8 cellular contexts compared by ENCODE assay signal in the genomic region with DNA sequence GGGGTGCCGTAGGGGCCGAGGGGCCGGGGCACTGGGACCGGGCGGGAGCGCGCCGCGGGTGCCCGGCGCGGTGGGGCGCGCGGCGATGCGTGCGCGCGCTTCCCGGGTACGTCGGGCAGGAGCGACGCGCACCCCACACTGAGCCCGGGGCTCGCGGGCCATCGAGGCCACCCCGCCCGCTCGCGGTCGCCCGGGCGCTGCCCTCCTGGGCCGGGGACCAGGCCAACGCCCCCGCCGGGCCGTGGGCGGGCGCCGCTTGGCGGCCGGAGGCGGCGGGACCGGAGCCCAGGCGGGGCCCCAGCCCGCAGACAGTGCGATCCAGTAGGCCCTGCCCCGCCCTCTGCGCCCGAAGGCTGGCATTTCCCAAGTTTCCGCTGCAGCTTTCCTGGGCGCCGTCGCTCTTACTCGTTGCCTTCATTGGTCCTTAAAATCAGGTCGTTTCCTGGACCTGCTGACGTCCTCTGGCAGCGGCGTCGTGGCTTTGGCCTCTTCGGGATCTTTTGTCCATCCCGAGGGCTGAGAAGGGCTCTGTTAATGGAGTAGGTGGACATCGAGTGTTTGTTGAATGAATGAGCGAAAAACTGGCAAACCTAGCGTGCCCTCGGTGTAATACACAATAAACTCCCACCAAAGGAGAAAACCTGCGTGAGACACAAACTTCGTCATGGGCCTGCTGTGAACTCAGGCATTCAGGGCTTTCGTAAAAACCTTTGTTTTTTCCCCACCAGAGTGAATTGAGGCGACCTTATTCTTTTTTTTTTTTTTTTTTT.
DNase-seq lines count a peak whose midpoint lies in the region; ATAC-seq, FAIRE-seq and TF ChIP-seq lines count a peak whose summit lies in the region.

No MANE protein-coding gene starts in this region.

- no peak for TF ChIP-seq CTCF in foreskin fibroblast (IDR thresholded peaks at IDR 0.05; ENCODE audit: low read depth, low read length)
- TF ChIP-seq CTCF in nephron (IDR thresholded peaks at IDR 0.05; ENCODE audit: unreplicated experiment in 3 of 3): peak in 1 of 3 experiments; percentile 24
- TF ChIP-seq CTCF in D721Med (IDR thresholded peaks at IDR 0.05; ENCODE audit: insufficient read depth, missing control alignments): no peak
- no peak for TF ChIP-seq CTCF in GM10266 (IDR thresholded peaks at IDR 0.05; ENCODE audit: control insufficient read depth, insufficient read depth, low read depth, missing control alignments)

- peak overlapping the region; percentile 99 to 100 (median 99) for H3K4me3 Mint-ChIP-seq in nephron

- no peak for TF ChIP-seq RAD21 in Ishikawa (IDR thresholded peaks at IDR 0.05; ENCODE audit: low read depth)

- no peaks in the 10 kb centered on the region for H3K9me3 Mint-ChIP-seq in nephron

- peak overlapping the region; percentile 96 to 99 (median 99) for H3K27ac Mint-ChIP-seq in nephron

- H3K27me3 Mint-ChIP-seq in nephron (ENCODE audit: low read depth): no peaks in the 10 kb centered on the region

- ATAC-seq in GM21529 (IDR thresholded peaks at IDR 0.05; ENCODE audit: unreplicated experiment): no peak

- no peak for TF ChIP-seq EP300 in Ishikawa (IDR thresholded peaks at IDR 0.05; ENCODE audit: borderline replicate concordance)

- FAIRE-seq in D721Med (lab: Jason Lieb, UNC): no peak

- peaks cover 56% of the 10 kb centered on the region for H3K4me1 Mint-ChIP-seq in nephron

- H3K4me3 ChIP-seq in foreskin fibroblast (ENCODE audit: low read depth in 1 of 2, low read length in 2 of 2): peak overlapping the region; percentile 75 to 89

- peaks cover 11% of the 10 kb centered on the region for H3K36me3 Mint-ChIP-seq in nephron (ENCODE audit: low read depth)

- DNase-seq in C1 segment of cervical spinal cord (lab: John Stamatoyannopoulos, UW) (peak in 8 of 14 donors; percentile 10 to 75 (median 40)), foreskin fibroblast (peak; percentile 79 to 91), D721Med (ENCODE audit: insufficient read length, low spot score) (no peak), GM10266 (ENCODE audit: extremely low spot score) (no peak)
- peak; percentile 14 for DNase-seq in activated effector memory CD4-positive, alpha-beta T cell treated with Interleukin-2 at 50 U/mL for 16 hours

TF ChIP-seq in Ishikawa, 13 proteins besides CTCF, POLR2A, EP300 and RAD21:
- TF ChIP-seq USF1 (IDR thresholded peaks at IDR 0.05) (no peak), YY1 (IDR thresholded peaks at IDR 0.05; ENCODE audit: low read depth) (no peak; the same call in 1 of the 2 replicates), CEBPB (IDR thresholded peaks at IDR 0.05) (no peak), EGR1 (IDR thresholded peaks at IDR 0.05) (peak; percentile 77), TAF1 (IDR thresholded peaks at IDR 0.05; ENCODE audit: low read depth) (no peak; the same call in 1 of the 2 replicates), REST (IDR thresholded peaks at IDR 0.05; ENCODE audit: low read depth) (no peak), TEAD4 (IDR thresholded peaks at IDR 0.05) (peak; percentile 38; the same call in 1 of the 2 replicates), FOXM1 (IDR thresholded peaks at IDR 0.05; ENCODE audit: borderline replicate concordance, low read depth) (no peak), ZBTB7A (IDR thresholded peaks at IDR 0.05; ENCODE audit: low read depth) (no peak)
- TF ChIP-seq, protein P1, sequence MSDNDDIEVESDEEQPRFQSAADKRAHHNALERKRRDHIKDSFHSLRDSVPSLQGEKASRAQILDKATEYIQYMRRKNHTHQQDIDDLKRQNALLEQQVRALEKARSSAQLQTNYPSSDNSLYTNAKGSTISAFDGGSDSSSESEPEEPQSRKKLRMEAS (IDR thresholded peaks at IDR 0.05): peak; percentile 49

Comparison
In these comparisons a context has a peak if more than half of its experiments do, and no peak if none do; other contexts are left out.
1. DNase-seq: peak in C1 segment of cervical spinal cord (8 of 14), activated effector memory CD4-positive, alpha-beta T cell treated with Interleukin-2 at 50 U/mL for 16 hours (single experiment) and foreskin fibroblast (2 of 2); none in D721Med (single experiment) and GM10266 (single experiment).